In genomic region chr7:71752171-71752935, GRCh38 we compare ENCODE assay signal across 8 cellular contexts.
DNase-seq lines count a peak whose midpoint lies in the region; ATAC-seq and TF ChIP-seq lines count a peak whose summit lies in the region.

No MANE protein-coding gene starts in this region.

- peak overlapping the region; percentile 58 for H3K9ac ChIP-seq in ES-I3 (ENCODE audit: low read depth, low read length)

- peak; percentile 55; the same call in 1 of the 2 replicates for TF ChIP-seq RAD21 in Ishikawa (IDR thresholded peaks at IDR 0.05; ENCODE audit: low read depth)

- WGBS in gastroesophageal sphincter (ENCODE audit: low coverage in 1 of 2), 2 donors = 0 to 40% methylated on average over 1 to 4 of the region's 43 CpGs

- no peak overlapping the region for H3K27ac ChIP-seq in gastroesophageal sphincter

- TF ChIP-seq POLR2A in gastroesophageal sphincter (IDR thresholded peaks at IDR 0.05) = no peak

- H3K9me3 ChIP-seq in ES-I3 (ENCODE audit: control insufficient read depth, insufficient read depth, low read length) (no peaks in the 10 kb centered on the region; the same call in 1 of the 2 replicates), gastroesophageal sphincter (peaks cover 0 to 22% (median 0%) of the 10 kb centered on the region in 3 donors)

- H3K4me3 ChIP-seq in gastroesophageal sphincter = no peak overlapping the region

- H3K36me3 Mint-ChIP-seq in activated CD4-positive, alpha-beta memory T cell treated with anti-CD3 and anti-CD28 coated beads, Interleukin-2, amount 10 ng/mL, durations not matched to agents 7 days and 5 days (ENCODE audit: low read depth) = no peaks in the 10 kb centered on the region

- peaks cover 50% of the 10 kb centered on the region for H3K27me3 ChIP-seq in gastroesophageal sphincter

- CTCF ChIA-PET in activated CD4-positive, alpha-beta memory T cell treated with anti-CD3 and anti-CD28 coated beads, Interleukin-2, amount 10 ng/mL, durations not matched to agents 7 days and 5 days (lab: Charles Lee) = interaction anchor here (0.6 to 1.7 kb wide), 6 partner anchors 11 to 1034 kb away, joined by 3 to 7 read pairs (median 4); no protein-coding TSS in a partner anchor

- H3K36me3 ChIP-seq in ES-I3 (ENCODE audit: insufficient read depth, low read length) (no peaks in the 10 kb centered on the region), gastroesophageal sphincter (no peaks in the 10 kb centered on the region)

- no peaks in the 10 kb centered on the region for H3K4me1 ChIP-seq in ES-I3 (ENCODE audit: insufficient read depth, low read length)
- peaks cover 0 to 7% (median 4%) of the 10 kb centered on the region in 3 donors for H3K4me1 ChIP-seq in gastroesophageal sphincter

- no peaks in the 10 kb centered on the region for H3K27me3 Mint-ChIP-seq in activated CD4-positive, alpha-beta memory T cell treated with anti-CD3 and anti-CD28 coated beads, Interleukin-2, amount 10 ng/mL, durations not matched to agents 7 days and 5 days

- no peak for TF ChIP-seq EP300 in Ishikawa (IDR thresholded peaks at IDR 0.05; ENCODE audit: borderline replicate concordance)
- TF ChIP-seq EP300 in gastroesophageal sphincter (IDR thresholded peaks at IDR 0.05) = no peak

- TF ChIP-seq CTCF in gastroesophageal sphincter (IDR thresholded peaks at IDR 0.05) (peak; percentile 6 to 76 (median 30)), omental fat pad (IDR thresholded peaks at IDR 0.05) (no peak)

- DNase-seq in activated CD4-positive, alpha-beta memory T cell treated with anti-CD3 and anti-CD28 coated beads, Interleukin-2, amount 10 ng/mL, durations not matched to agents 7 days and 5 days = peak; percentile 36
- DNase-seq in omental fat pad (ENCODE audit: low spot score) (no peak), NK-92 (lab: John Stamatoyannopoulos, UW; ENCODE audit: unreplicated experiment) (no peak), SIG-M5 treated with dmso at 0.1 percent for 504 hours (lab: John Stamatoyannopoulos, UW; ENCODE audit: unreplicated experiment) (no peak)

- no peaks in the 10 kb centered on the region for H3K4me1 Mint-ChIP-seq in activated CD4-positive, alpha-beta memory T cell treated with anti-CD3 and anti-CD28 coated beads, Interleukin-2, amount 10 ng/mL, durations not matched to agents 7 days and 5 days

- H3K4me3 Mint-ChIP-seq in activated CD4-positive, alpha-beta memory T cell treated with anti-CD3 and anti-CD28 coated beads, Interleukin-2, amount 10 ng/mL, durations not matched to agents 7 days and 5 days = no peak overlapping the region

- H3K27ac Mint-ChIP-seq in activated CD4-positive, alpha-beta memory T cell treated with anti-CD3 and anti-CD28 coated beads, Interleukin-2, amount 10 ng/mL, durations not matched to agents 7 days and 5 days = no peak overlapping the region

- ATAC-seq in gastroesophageal sphincter (peak; percentile 16), omental fat pad (ENCODE audit: low FRiP score) (peak; percentile 19), HG02970 (IDR thresholded peaks at IDR 0.05; ENCODE audit: low FRiP score, unreplicated experiment) (no peak)

- POLR2A ChIA-PET in activated CD4-positive, alpha-beta memory T cell treated with anti-CD3 and anti-CD28 coated beads, Interleukin-2, amount 10 ng/mL, durations not matched to agents 7 days and 5 days (lab: Charles Lee) = no interaction called here

- H3K9me3 Mint-ChIP-seq in activated CD4-positive, alpha-beta memory T cell treated with anti-CD3 and anti-CD28 coated beads, Interleukin-2, amount 10 ng/mL, durations not matched to agents 7 days and 5 days = peaks cover 10% of the 10 kb centered on the region

TF ChIP-seq in Ishikawa, 13 proteins besides CTCF, POLR2A, EP300 and RAD21:
- TF ChIP-seq CREB1 (IDR thresholded peaks at IDR 0.05; ENCODE audit: low read depth) = no peak
- no peak for TF ChIP-seq TCF12 (IDR thresholded peaks at IDR 0.05; ENCODE audit: low read depth)
- TF ChIP-seq, protein P1, sequence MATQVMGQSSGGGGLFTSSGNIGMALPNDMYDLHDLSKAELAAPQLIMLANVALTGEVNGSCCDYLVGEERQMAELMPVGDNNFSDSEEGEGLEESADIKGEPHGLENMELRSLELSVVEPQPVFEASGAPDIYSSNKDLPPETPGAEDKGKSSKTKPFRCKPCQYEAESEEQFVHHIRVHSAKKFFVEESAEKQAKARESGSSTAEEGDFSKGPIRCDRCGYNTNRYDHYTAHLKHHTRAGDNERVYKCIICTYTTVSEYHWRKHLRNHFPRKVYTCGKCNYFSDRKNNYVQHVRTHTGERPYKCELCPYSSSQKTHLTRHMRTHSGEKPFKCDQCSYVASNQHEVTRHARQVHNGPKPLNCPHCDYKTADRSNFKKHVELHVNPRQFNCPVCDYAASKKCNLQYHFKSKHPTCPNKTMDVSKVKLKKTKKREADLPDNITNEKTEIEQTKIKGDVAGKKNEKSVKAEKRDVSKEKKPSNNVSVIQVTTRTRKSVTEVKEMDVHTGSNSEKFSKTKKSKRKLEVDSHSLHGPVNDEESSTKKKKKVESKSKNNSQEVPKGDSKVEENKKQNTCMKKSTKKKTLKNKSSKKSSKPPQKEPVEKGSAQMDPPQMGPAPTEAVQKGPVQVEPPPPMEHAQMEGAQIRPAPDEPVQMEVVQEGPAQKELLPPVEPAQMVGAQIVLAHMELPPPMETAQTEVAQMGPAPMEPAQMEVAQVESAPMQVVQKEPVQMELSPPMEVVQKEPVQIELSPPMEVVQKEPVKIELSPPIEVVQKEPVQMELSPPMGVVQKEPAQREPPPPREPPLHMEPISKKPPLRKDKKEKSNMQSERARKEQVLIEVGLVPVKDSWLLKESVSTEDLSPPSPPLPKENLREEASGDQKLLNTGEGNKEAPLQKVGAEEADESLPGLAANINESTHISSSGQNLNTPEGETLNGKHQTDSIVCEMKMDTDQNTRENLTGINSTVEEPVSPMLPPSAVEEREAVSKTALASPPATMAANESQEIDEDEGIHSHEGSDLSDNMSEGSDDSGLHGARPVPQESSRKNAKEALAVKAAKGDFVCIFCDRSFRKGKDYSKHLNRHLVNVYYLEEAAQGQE (IDR thresholded peaks at IDR 0.05; ENCODE audit: low read depth) = no peak
- TF ChIP-seq USF1 (IDR thresholded peaks at IDR 0.05) = no peak
- no peak for TF ChIP-seq TEAD4 (IDR thresholded peaks at IDR 0.05)
- no peak for TF ChIP-seq FOXM1 (IDR thresholded peaks at IDR 0.05; ENCODE audit: borderline replicate concordance, low read depth)
- no peak for TF ChIP-seq TAF1 (IDR thresholded peaks at IDR 0.05; ENCODE audit: low read depth)
- TF ChIP-seq, protein P2, sequence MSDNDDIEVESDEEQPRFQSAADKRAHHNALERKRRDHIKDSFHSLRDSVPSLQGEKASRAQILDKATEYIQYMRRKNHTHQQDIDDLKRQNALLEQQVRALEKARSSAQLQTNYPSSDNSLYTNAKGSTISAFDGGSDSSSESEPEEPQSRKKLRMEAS (IDR thresholded peaks at IDR 0.05) = no peak
- no peak for TF ChIP-seq EGR1 (IDR thresholded peaks at IDR 0.05)

Comparison
In these comparisons a context has a peak if more than half of its experiments do, and no peak if none do; other contexts are left out.
1. CTCF ChIP-seq: peak in gastroesophageal sphincter (4 of 4); none in omental fat pad (0 of 3).